In genomic region chr7:126228356-126229061, GRCh38 we compare ENCODE assay signal across 26 cellular contexts.
"Had no signal": no experiment of that assay in that cellular context is flagged by ENCODE, and none has a peak within 500 bp of the region (broad histone marks: within the 10 kb centered on the region; RNA-seq: fewer than 3 reads in every experiment).

No MANE protein-coding gene starts in this region.

- H3K27ac ChIP-seq: adrenal gland, ascending aorta, cardiac muscle cell, colonic mucosa, dorsolateral prefrontal cortex, gastrocnemius medialis, right atrium auricular region, suprapubic skin, tibial artery had no signal

- H3K36me3 ChIP-seq: adrenal gland, ascending aorta, cardiac muscle cell, colonic mucosa, gastrocnemius medialis, right atrium auricular region, suprapubic skin, tibial artery had no signal

- H3K4me3 Mint-ChIP-seq: activated naive CD4-positive, alpha-beta T cell treated with anti-CD3 and anti-CD28 coated beads for 36 hours; activated naive CD8-positive, alpha-beta T cell treated with anti-CD3 and anti-CD28 coated beads for 36 hours; activated T-helper 1 cell treated with anti-CD3 and anti-CD28 coated beads, Interleukin-12 subunit alpha, Interleukin-12 subunit beta, Interleukin-2, Interleukin-4 antibody, amounts not matched to agents 30 ng/mL and 10 ng/mL and 1 ng/mL, durations not matched to agents 14 hours and 24 hours and 36 hours; brain; naive thymus-derived CD8-positive, alpha-beta T cell; neural crest cell had no signal

- H3K4me1 ChIP-seq: adrenal gland, ascending aorta, colonic mucosa, gastrocnemius medialis, right atrium auricular region, suprapubic skin, tibial artery had no signal

- H3K9me3 ChIP-seq: adrenal gland, ascending aorta, colonic mucosa, gastrocnemius medialis, right atrium auricular region, suprapubic skin had no signal

- H3K4me1 Mint-ChIP-seq: activated naive CD8-positive, alpha-beta T cell treated with anti-CD3 and anti-CD28 coated beads for 36 hours; naive thymus-derived CD8-positive, alpha-beta T cell had no signal

- DNase-seq: activated CD4-positive, alpha-beta T cell treated with anti-CD3 and anti-CD28 coated beads for 4 hours; activated CD4-positive, alpha-beta T cell treated with anti-CD3 and anti-CD28 coated beads, Interleukin-2, amount 50 U/mL, for 4 hours; activated effector memory CD4-positive, alpha-beta T cell treated with anti-CD3 and anti-CD28 coated beads, Interleukin-2, amount 50 U/mL, for 16 hours; activated naive CD4-positive, alpha-beta T cell treated with anti-CD3 and anti-CD28 coated beads for 36 hours; activated naive CD8-positive, alpha-beta T cell treated with anti-CD3 and anti-CD28 coated beads for 36 hours; activated T-cell treated with anti-CD3 and anti-CD28 coated beads for 4 hours; adrenal gland; cerebellar nuclear complex; colonic mucosa; dorsolateral prefrontal cortex; effector memory CD4-positive, alpha-beta T cell; gastrocnemius medialis; glutamatergic neuron; left cardiac atrium; naive thymus-derived CD8-positive, alpha-beta T cell; stimulated activated CD4-positive, alpha-beta T cell treated with anti-CD3 and anti-CD28 coated beads, Interleukin-15, amount 100 ng/mL, for 24 hours; stimulated activated CD4-positive, alpha-beta T cell treated with anti-CD3 and anti-CD28 coated beads, Interleukin-2, amount 100 ng/mL, for 24 hours; stimulated activated naive CD4-positive, alpha-beta T cell; tibial artery had no signal

- H3K36me3 Mint-ChIP-seq: activated naive CD8-positive, alpha-beta T cell treated with anti-CD3 and anti-CD28 coated beads for 36 hours; brain; naive thymus-derived CD8-positive, alpha-beta T cell had no signal

- H3K9me3 Mint-ChIP-seq: activated naive CD8-positive, alpha-beta T cell treated with anti-CD3 and anti-CD28 coated beads for 36 hours; activated T-helper 1 cell treated with anti-CD3 and anti-CD28 coated beads, Interleukin-12 subunit alpha, Interleukin-12 subunit beta, Interleukin-2, Interleukin-4 antibody, amounts not matched to agents 30 ng/mL and 10 ng/mL and 1 ng/mL, durations not matched to agents 14 hours and 24 hours and 36 hours; neural crest cell had no signal

- H3K27me3 ChIP-seq: adrenal gland, ascending aorta, cardiac muscle cell, colonic mucosa, dorsolateral prefrontal cortex, gastrocnemius medialis, right atrium auricular region, suprapubic skin, tibial artery had no signal

- ATAC-seq: gastrocnemius medialis; left cardiac atrium; naive thymus-derived CD8-positive, alpha-beta T cell had no signal

- H3K4me3 ChIP-seq: adrenal gland, ascending aorta, cardiac muscle cell, colonic mucosa, dorsolateral prefrontal cortex, gastrocnemius medialis, right atrium auricular region, suprapubic skin, tibial artery had no signal

- H3K27me3 Mint-ChIP-seq: activated naive CD8-positive, alpha-beta T cell treated with anti-CD3 and anti-CD28 coated beads for 36 hours; brain; naive thymus-derived CD8-positive, alpha-beta T cell had no signal
